ENCODE assay signal across 8 cellular contexts in genomic region chr1:13965770-13966398, GRCh38.
DNase-seq lines count a peak whose midpoint lies in the region; ATAC-seq, FAIRE-seq and TF ChIP-seq lines count a peak whose summit lies in the region.

No MANE protein-coding gene starts in this region.

- peak; percentile 86 for ATAC-seq in Right ventricle myocardium inferior
- ATAC-seq in body of pancreas = peak; percentile 70
- ATAC-seq in GM21390 (IDR thresholded peaks at IDR 0.05; ENCODE audit: unreplicated experiment) = no peak
- ATAC-seq in GM21447 (IDR thresholded peaks at IDR 0.05; ENCODE audit: unreplicated experiment) = no peak

- DNase-seq in Right ventricle myocardium inferior (ENCODE audit: missing footprints) = no peak
- DNase-seq in cardiac septum (ENCODE audit: low spot score) = no peak
- peak; percentile 52 for DNase-seq in NCI-H2171 (lab: John Stamatoyannopoulos, UW)
- DNase-seq in body of pancreas = peak; percentile 47 to 61 (median 52)
- no peak for DNase-seq in tibial artery

- no peaks in the 10 kb centered on the region for H3K36me3 ChIP-seq in body of pancreas (replicated peaks in 1 of 2; ENCODE audit: insufficient read depth in 1 of 2, low read depth in 2 of 2)
- H3K36me3 ChIP-seq in tibial artery = no peaks in the 10 kb centered on the region

- 15 to 20% methylated on average over 7 to 8 of the region's 8 CpGs for WGBS in body of pancreas, 2 donors

- intact Hi-C loops in Right ventricle myocardium inferior (cut with DNase I) (loop anchor here (2.0 kb wide), 1 partner anchor 1079 kb away; no protein-coding TSS in a partner anchor), cardiac septum (cut with DNase I) (loop anchor here (5.0 kb wide), 1 partner anchor 1081 kb away; no protein-coding TSS in a partner anchor), body of pancreas (cut with DNase I) (no loop called here), tibial artery (cut with DNase I; ENCODE audit: low total_unique reads) (loop anchor here (10.0 kb wide), 1 partner anchor 141 kb away; no protein-coding TSS in a partner anchor)

- H3K27ac ChIP-seq in body of pancreas (no peak overlapping the region), tibial artery (no peak overlapping the region)

- H3K4me3 ChIP-seq in body of pancreas (no peak overlapping the region), tibial artery (no peak overlapping the region)

- TF ChIP-seq POLR2A in body of pancreas (IDR thresholded peaks at IDR 0.05) = no peak

- H3K9me3 ChIP-seq in body of pancreas (peaks cover 0 to 6% (median 0%) of the 10 kb centered on the region in 3 donors), tibial artery (peaks cover 0 to 13% (median 7%) of the 10 kb centered on the region in 3 donors)

- FAIRE-seq in islet of Langerhans (lab: Jason Lieb, UNC) = peak; percentile 79

- peak in 5 of 7 experiments; percentile 22 to 59 (median 50) for TF ChIP-seq CTCF in body of pancreas (IDR thresholded peaks at IDR 0.05)
- TF ChIP-seq CTCF in tibial artery (IDR thresholded peaks at IDR 0.05) = peak; percentile 18 to 32

- H3K4me1 ChIP-seq in body of pancreas = no peaks in the 10 kb centered on the region
- no peaks in the 10 kb centered on the region for H3K4me1 ChIP-seq in tibial artery

- no peaks in the 10 kb centered on the region for H3K27me3 ChIP-seq in body of pancreas
- peaks cover 0 to 25% of the 10 kb centered on the region in 2 donors for H3K27me3 ChIP-seq in tibial artery

Comparison
In these comparisons a context has a peak if more than half of its experiments do, and no peak if none do; other contexts are left out.
1. ATAC-seq: peak in Right ventricle myocardium inferior (single experiment) and body of pancreas (single experiment); none in GM21390 (single experiment) and GM21447 (single experiment).
2. DNase-seq: peak in NCI-H2171 (single experiment) and body of pancreas (4 of 4); none in Right ventricle myocardium inferior (single experiment), cardiac septum (single experiment) and tibial artery (0 of 2).